ENCODE assay signal across 22 cellular contexts in the genomic region with DNA sequence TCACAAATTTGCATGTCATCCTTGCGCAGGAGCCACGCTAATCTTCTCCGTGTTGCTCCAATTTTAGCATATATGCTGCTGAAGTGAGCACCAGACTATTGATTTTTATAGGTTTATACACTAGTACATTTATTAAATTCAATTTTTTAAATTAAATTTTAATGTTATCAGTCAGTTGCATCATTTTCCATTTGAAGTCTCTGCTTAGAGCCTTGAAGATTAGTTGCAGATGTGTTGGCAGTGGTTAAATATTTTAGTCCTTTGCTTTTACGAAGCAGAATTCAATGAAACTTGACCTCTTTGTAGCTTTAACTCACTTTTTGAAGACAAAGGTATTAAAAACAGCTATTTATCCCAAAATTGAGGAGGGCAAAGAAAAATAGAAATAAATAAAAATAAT. TPM values are rescaled to one million over a fixed set of nuclear protein-coding genes. Genes with fewer than 3 reads are reported as not detected.
DNase-seq lines count a peak whose midpoint lies in the region; ATAC-seq and TF ChIP-seq lines count a peak whose summit lies in the region.
"Had no signal": no experiment of that assay in that cellular context is flagged by ENCODE, and none has a peak within 500 bp of the region (broad histone marks: within the 10 kb centered on the region; RNA-seq: fewer than 3 reads in every experiment).

No MANE protein-coding gene starts in this region.

- H3K79me2 ChIP-seq in GM23248 (ENCODE audit: insufficient read depth): no peaks in the 10 kb centered on the region

- in situ Hi-C loops in GM23248 (cut with MboI): no loop called here

- 70 to 74% methylated on average over 4 of the region's 4 CpGs for WGBS in GM23248 (ENCODE audit: low coverage in 1 of 2, low lambda C conversion rate in 2 of 2, missing lambda C conversion rate in 2 of 2), 2 experiments

- no peaks in the 10 kb centered on the region for H3F3A ChIP-seq in GM23248 (ENCODE audit: insufficient read depth)

- 0 out of 2 replicates have a peak overlapping the region, but pooled peaks have one; percentile 18 for H3K9ac ChIP-seq in GM23248
- H3K9ac ChIP-seq: KMS-11 had no signal

- DNase-seq in AG08395 (ENCODE audit: low spot score): peak; percentile 3
- DNase-seq in GM23248: peak; percentile 50
- peak; percentile 91 for DNase-seq in dedifferentiated amniotic fluid mesenchymal stem cell (ENCODE audit: extremely low spot score)
- DNase-seq in fibroblast of villous mesenchyme (ENCODE audit: low read depth): peak; percentile 21
- no peak for DNase-seq in activated naive CD4-positive, alpha-beta T cell (lab: John Stamatoyannopoulos, UW)
- no peak for DNase-seq in activated CD4-positive, alpha-beta T cell treated with anti-CD3 and anti-CD28 coated beads for 4 hours
- no peak for DNase-seq in cortex of kidney (lab: John Stamatoyannopoulos, UW)
- DNase-seq: C1 segment of cervical spinal cord; CD8-positive, alpha-beta memory T cell; DMS53; EL; H7; MV-4-11; NCI-H1417; NCI-H187; NCI-H226; NCI-H524; NCI-H82; SHP77 had no signal

- H3K4me3 ChIP-seq in GM23248 (no peak overlapping the region), fibroblast of villous mesenchyme (ENCODE audit: low read depth, low read length) (no peak overlapping the region)

- peak overlapping the region; percentile 24; the same call in 1 of the 2 replicates for H3K27ac ChIP-seq in GM23248
- H3K27ac ChIP-seq: 22Rv1, KMS-11 had no signal

- H2AFZ ChIP-seq in GM23248: no peak overlapping the region

- H3K36me3 ChIP-seq in GM23248 (ENCODE audit: low read depth): peaks cover 46% of the 10 kb centered on the region

- H3K27me3 ChIP-seq in GM23248 (replicated peaks; ENCODE audit: insufficient read depth): no peaks in the 10 kb centered on the region

- H4K20me1 ChIP-seq in GM23248 (ENCODE audit: insufficient read depth): no peaks in the 10 kb centered on the region

- no peak overlapping the region for H3K4me2 ChIP-seq in GM23248 (ENCODE audit: unreplicated experiment)
- H3K4me2 ChIP-seq: KMS-11 had no signal

- ATAC-seq in HG03095 (IDR thresholded peaks at IDR 0.05; ENCODE audit: unreplicated experiment): no peak

- no peak for TF ChIP-seq CTCF in fibroblast of villous mesenchyme (IDR thresholded peaks at IDR 0.05; ENCODE audit: insufficient read depth, low read depth, low read length)

- no peaks in the 10 kb centered on the region for H3K9me2 ChIP-seq in GM23248 (ENCODE audit: insufficient read depth)

- no peaks in the 10 kb centered on the region for H3K9me3 ChIP-seq in GM23248 (ENCODE audit: low read depth)

- peaks cover 5% of the 10 kb centered on the region; the same call in 1 of the 2 replicates for H3K4me1 ChIP-seq in GM23248 (ENCODE audit: insufficient read depth)

RNA-seq across cellular contexts. Expression of a gene that starts 16.5 kb away (rescaled TPM):
- total RNA-seq in GM23248 (2014; rRNA removed; shearing (Covaris generic)): 33.9 and 50.5 TPM in 2 replicates
- polyA plus RNA-seq in GM23248 (2016; fragmentation: Nextera tagmentation; extraction: Ambion mirVana): 17.2 and 18.0 TPM in 2 replicates
- 59.9 and 69.1 TPM in 2 replicates for total RNA-seq in fibroblast of villous mesenchyme

RNA-seq across cellular contexts. Expression of a gene that starts 16.6 kb away (rescaled TPM):
- 31.0 and 41.6 TPM in 2 replicates for total RNA-seq in GM23248 (2014; rRNA removed; shearing (Covaris generic))
- polyA plus RNA-seq in GM23248 (2016; fragmentation: Nextera tagmentation; extraction: Ambion mirVana): 38.0 and 40.8 TPM in 2 replicates
- total RNA-seq in fibroblast of villous mesenchyme: 19.3 and 30.2 TPM in 2 replicates

Comparison
In these comparisons a context has a peak if more than half of its experiments do, and no peak if none do; other contexts are left out.
1. DNase-seq: peak in AG08395 (single experiment), GM23248 (single experiment), dedifferentiated amniotic fluid mesenchymal stem cell (single experiment) and fibroblast of villous mesenchyme (single experiment); none in activated naive CD4-positive, alpha-beta T cell (0 of 4), activated CD4-positive, alpha-beta T cell treated with anti-CD3 and anti-CD28 coated beads for 4 hours (0 of 2) and cortex of kidney (single experiment).